Comparison of ENCODE assay signal across 14 cellular contexts in genomic region chr7:3591150-3591549, GRCh38.
DNase-seq lines count a peak whose midpoint lies in the region; ATAC-seq and TF ChIP-seq lines count a peak whose summit lies in the region.
"Had no signal": no experiment of that assay in that cellular context is flagged by ENCODE, and none has a peak within 500 bp of the region (broad histone marks: within the 10 kb centered on the region; RNA-seq: fewer than 3 reads in every experiment).

No MANE protein-coding gene starts in this region.

- H2AFZ ChIP-seq in GM23338, result no peak overlapping the region

- peaks cover 25% of the 10 kb centered on the region for H3K4me1 Mint-ChIP-seq in GM23338
- peaks cover 9% of the 10 kb centered on the region for H3K4me1 Mint-ChIP-seq in memory B cell
- peaks cover 14% of the 10 kb centered on the region for H3K4me1 Mint-ChIP-seq in progenitor cell of endocrine pancreas (ENCODE audit: low read depth)
- H3K4me1 Mint-ChIP-seq: CD4-positive, CD25-positive, alpha-beta regulatory T cell had no signal

- CTCF ChIA-PET in Panc1 (lab: Charles Lee), result interaction anchor here (0.7 kb wide), 1 partner anchor 86 kb away, joined by 3 read pairs; no protein-coding TSS in a partner anchor

- H3K36me3 Mint-ChIP-seq in GM23338 (ENCODE audit: low read depth) (no peaks in the 10 kb centered on the region), memory B cell (no peaks in the 10 kb centered on the region), progenitor cell of endocrine pancreas (ENCODE audit: insufficient read depth) (no peaks in the 10 kb centered on the region)
- H3K36me3 Mint-ChIP-seq: CD4-positive, CD25-positive, alpha-beta regulatory T cell had no signal

- POLR2A ChIA-PET in Panc1 (lab: Charles Lee), result interaction anchor here (0.6 kb wide), 1 partner anchor 308 kb away, joined by 11 read pairs; no protein-coding TSS in a partner anchor

- 0 out of 2 replicates have a peak, but pooled peaks cover 4% of the 10 kb centered on the region for H3K9me2 ChIP-seq in GM23338 (ENCODE audit: insufficient read depth)

- H3K27me3 ChIP-seq in GM23338 (ENCODE audit: insufficient read depth) (no peaks in the 10 kb centered on the region), Panc1 (ENCODE audit: control insufficient read depth, insufficient read depth, low read length) (no peaks in the 10 kb centered on the region)
- H3K27me3 ChIP-seq: BLaER1 had no signal

- no peak for TF ChIP-seq CTCF in GM23338 (conservative IDR thresholded peaks at IDR 0.05; ENCODE audit: low read depth in 2 of 2)
- no peak for TF ChIP-seq CTCF in Panc1 (IDR thresholded peaks at IDR 0.05)
- TF ChIP-seq CTCF in progenitor cell of endocrine pancreas (IDR thresholded peaks at IDR 0.05; ENCODE audit: unreplicated experiment), result no peak

- H3K9me3 ChIP-seq in Panc1 (ENCODE audit: control insufficient read depth, insufficient read depth, low read depth, low read length), result no peaks in the 10 kb centered on the region
- H3K9me3 ChIP-seq: BLaER1 had no signal

- BruUV-seq in Panc1 (replicated peaks; lab: Mats Ljungman, UMichigan), result no TSS peak

- in situ Hi-C loops in Panc1 (cut with HindIII; ENCODE audit: low pct_unique_long_range_greater_than_20kb, low sequenced_read_pairs), result no loop called here

- H3K4me2 ChIP-seq in GM23338, result no peak overlapping the region
- H3K4me2 ChIP-seq: BLaER1 had no signal

- ATAC-seq in GM23338 (peak; percentile 60), Panc1 (0 out of 2 replicates have a peak, but pooled peaks have one; percentile 5), memory B cell (ENCODE audit: low read depth) (no peak)
- ATAC-seq: HCT116 had no signal

- intact Hi-C loops in Panc1 (cut with micrococcal nuclease; ENCODE audit: unreplicated experiment), result loop anchor here (5.0 kb wide), 1 partner anchor 109 kb away; no protein-coding TSS in a partner anchor

- H3K4me3 Mint-ChIP-seq in GM23338 (no peak overlapping the region), memory B cell (no peak overlapping the region), progenitor cell of endocrine pancreas (ENCODE audit: low read depth) (no peak overlapping the region)
- H3K4me3 Mint-ChIP-seq: CD4-positive, CD25-positive, alpha-beta regulatory T cell had no signal

- H3K36me3 ChIP-seq in GM23338 (ENCODE audit: insufficient read depth) (no peaks in the 10 kb centered on the region), Panc1 (ENCODE audit: control insufficient read depth, insufficient read depth, low read length) (no peaks in the 10 kb centered on the region)
- H3K36me3 ChIP-seq: BLaER1 had no signal

- H3F3A ChIP-seq in GM23338 (replicated peaks; ENCODE audit: low read depth), result no peaks in the 10 kb centered on the region

- no peaks in the 10 kb centered on the region for H3K79me2 ChIP-seq in GM23338 (replicated peaks; ENCODE audit: insufficient read depth)

- H3K27me3 Mint-ChIP-seq in GM23338 (ENCODE audit: insufficient read depth, low read depth, poor library complexity), result no peaks in the 10 kb centered on the region
- no peaks in the 10 kb centered on the region for H3K27me3 Mint-ChIP-seq in memory B cell
- no peaks in the 10 kb centered on the region for H3K27me3 Mint-ChIP-seq in progenitor cell of endocrine pancreas

- no peaks in the 10 kb centered on the region for H3K9me3 Mint-ChIP-seq in GM23338
- peaks cover 6% of the 10 kb centered on the region for H3K9me3 Mint-ChIP-seq in memory B cell
- peaks cover 2% of the 10 kb centered on the region for H3K9me3 Mint-ChIP-seq in progenitor cell of endocrine pancreas (ENCODE audit: low read depth)
- H3K9me3 Mint-ChIP-seq: CD4-positive, CD25-positive, alpha-beta regulatory T cell had no signal

- H3K4me1 ChIP-seq in GM23338 (ENCODE audit: insufficient read depth), result peaks cover 12% of the 10 kb centered on the region; the same call in 1 of the 2 replicates
- peaks cover 55% of the 10 kb centered on the region for H3K4me1 ChIP-seq in Panc1 (ENCODE audit: control insufficient read depth, insufficient read depth, low read length)

- H3K27ac ChIP-seq in GM23338 (ENCODE audit: low read depth) (no peak overlapping the region), Panc1 (ENCODE audit: low read length) (peak overlapping the region; percentile 98)
- H3K27ac ChIP-seq: BLaER1, HL-60 had no signal

- DNase-seq in GM23338 (ENCODE audit: low spot score) (no peak), Panc1 (ENCODE audit: low read depth, low spot score) (no peak), memory B cell (ENCODE audit: low spot score in 2 of 2) (no peak), progenitor cell of endocrine pancreas (ENCODE audit: low spot score, unreplicated experiment) (no peak), T1000 (lab: John Stamatoyannopoulos, UW) (no peak), DMS53 treated with DMSO at 0.1 percent for 48 hours (lab: John Stamatoyannopoulos, UW; ENCODE audit: unreplicated experiment) (no peak), C1 segment of cervical spinal cord (lab: John Stamatoyannopoulos, UW) (no peak)
- DNase-seq: 8988T; AML-193; CD4-positive, CD25-positive, alpha-beta regulatory T cell; DMS53 had no signal

- H3K4me3 ChIP-seq in GM23338, result no peak overlapping the region
- H3K4me3 ChIP-seq in Panc1 (ENCODE audit: low read depth in 2 of 2, low read length in 2 of 2), result peak overlapping the region in 1 of 2 experiments; percentile 60; a peak in 2 of 4 replicates
- H3K4me3 ChIP-seq: BLaER1 had no signal

- H3K27ac Mint-ChIP-seq in GM23338 (peak overlapping the region; percentile 80), memory B cell (peak overlapping the region; percentile 71), progenitor cell of endocrine pancreas (peak overlapping the region; percentile 69)
- H3K27ac Mint-ChIP-seq: CD4-positive, CD25-positive, alpha-beta regulatory T cell had no signal

- no peaks in the 10 kb centered on the region; the same call in 1 of the 2 replicates for H4K20me1 ChIP-seq in GM23338 (replicated peaks; ENCODE audit: insufficient read depth)
- H4K20me1 ChIP-seq: BLaER1 had no signal

TF ChIP-seq in GM23338, 12 proteins besides CTCF, POLR2A, EP300 and RAD21 (continues in another document):
- TF ChIP-seq ZNF331 (CRISPR knock-in tag; IDR thresholded peaks at IDR 0.05; ENCODE audit: low read depth) (no peak), ZNF462 (CRISPR knock-in tag; IDR thresholded peaks at IDR 0.05) (no peak)
